8 cellular contexts compared by ENCODE assay signal in the genomic region with DNA sequence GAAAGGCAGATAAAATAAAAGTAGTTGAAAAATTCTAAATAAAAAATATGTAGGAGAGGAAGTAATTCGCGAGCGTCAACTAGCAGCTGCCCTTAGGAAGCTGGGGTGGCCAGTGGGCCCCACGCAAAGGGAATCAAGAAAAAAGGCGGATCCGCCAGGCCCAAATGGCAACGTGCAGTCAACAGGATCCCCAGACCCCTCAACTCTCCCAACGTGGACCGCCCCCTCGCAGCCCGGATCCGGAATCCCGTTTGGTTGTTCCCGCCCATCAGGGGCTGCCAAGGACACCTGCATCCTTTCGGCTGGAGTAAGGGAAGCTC. TPM values are rescaled to one million over a fixed set of nuclear protein-coding genes. Genes with fewer than 3 reads are reported as not detected.
DNase-seq lines count a peak whose midpoint lies in the region; ATAC-seq and TF ChIP-seq lines count a peak whose summit lies in the region.

No MANE protein-coding gene starts in this region.

- no peak for TF ChIP-seq CTCF in BJ (IDR thresholded peaks at IDR 0.05; ENCODE audit: insufficient read depth, low read depth, low read length)
- no peak for TF ChIP-seq CTCF in choroid plexus epithelial cell (conservative IDR thresholded peaks at IDR 0.05; ENCODE audit: low read depth, low read length)
- no peak for TF ChIP-seq CTCF in mesothelial cell of epicardium (IDR thresholded peaks at IDR 0.05; ENCODE audit: unreplicated experiment)

- ATAC-seq in GM19455 (IDR thresholded peaks at IDR 0.05; ENCODE audit: unreplicated experiment): peak; percentile 30

- no peaks in the 10 kb centered on the region; the same call in 1 of the 2 replicates for H3K36me3 ChIP-seq in BJ (ENCODE audit: control insufficient read depth, insufficient read depth, low read length)

- H3K36me3 Mint-ChIP-seq in mesothelial cell of epicardium: no peaks in the 10 kb centered on the region

- H3K4me3 ChIP-seq in BJ (ENCODE audit: low read depth, low read length): peak overlapping the region; percentile 82
- peak overlapping the region; percentile 77 for H3K4me3 ChIP-seq in choroid plexus epithelial cell (ENCODE audit: low read depth, low read length)

- H3K4me3 Mint-ChIP-seq in mesothelial cell of epicardium: peak overlapping the region; percentile 99

- no peaks in the 10 kb centered on the region for H3K27me3 Mint-ChIP-seq in mesothelial cell of epicardium (ENCODE audit: low read depth)

- TF ChIP-seq EP300 in Ishikawa (IDR thresholded peaks at IDR 0.05; ENCODE audit: borderline replicate concordance): no peak

- H3K27me3 ChIP-seq in BJ (ENCODE audit: control insufficient read depth, insufficient read depth, low read length): no peaks in the 10 kb centered on the region

- H3K4me1 Mint-ChIP-seq in mesothelial cell of epicardium: peaks cover 29% of the 10 kb centered on the region

- H3K9me3 Mint-ChIP-seq in mesothelial cell of epicardium: no peaks in the 10 kb centered on the region

- peak overlapping the region; percentile 100 for H3K27ac Mint-ChIP-seq in mesothelial cell of epicardium

- no peak for TF ChIP-seq RAD21 in Ishikawa (IDR thresholded peaks at IDR 0.05; ENCODE audit: low read depth)

- DNase-seq in BJ (ENCODE audit: low read depth) (peak; percentile 3), choroid plexus epithelial cell (ENCODE audit: low read depth) (no peak), mesothelial cell of epicardium (ENCODE audit: low spot score in 2 of 2, unreplicated experiment in 2 of 2) (no peak), amniotic stem cell (lab: John Stamatoyannopoulos, UW) (no peak), NCI-H2227 treated with DMSO at 0.1 percent for 48 hours (lab: John Stamatoyannopoulos, UW) (no peak)
- no peak for DNase-seq in effector CD4-positive, alpha-beta T cell

- POLR2A ChIA-PET in BJ (lab: Charles Lee): no interaction called here

- CTCF ChIA-PET in BJ (lab: Yijun Ruan, JAX): interaction anchor here (1.2 kb wide), 1 partner anchor 53 kb away, joined by 4 read pairs; no protein-coding TSS in a partner anchor

TF ChIP-seq in Ishikawa, 13 proteins besides CTCF, POLR2A, EP300 and RAD21:
- peak; percentile 42; the same call in 1 of the 2 replicates for TF ChIP-seq ZBTB7A (IDR thresholded peaks at IDR 0.05; ENCODE audit: low read depth)
- TF ChIP-seq EGR1 (IDR thresholded peaks at IDR 0.05): no peak

RNA-seq across cellular contexts. Expression of gene DZANK1, which starts 0.3 kb away (rescaled TPM):
- polyA plus RNA-seq in BJ (2011; rRNA removed): 2.0 TPM in 2 replicates
- 1.3 and 1.4 TPM in 2 replicates for polyA minus RNA-seq in BJ (2011; rRNA and poly(A)+ RNA removed)
- total RNA-seq in mesothelial cell of epicardium: 5.3 to 8.2 TPM (median 7.2 TPM) in 3 replicates

RNA-seq across cellular contexts. Expression of gene POLR3F, which starts 0.7 kb away (rescaled TPM):
- 8.8 and 10.9 TPM in 2 replicates for polyA plus RNA-seq in BJ (2011; rRNA removed)
- 2.4 and 7.4 TPM in 2 replicates for polyA minus RNA-seq in BJ (2011; rRNA and poly(A)+ RNA removed)
- 12.2 to 13.5 TPM (median 13.0 TPM) in 3 replicates for total RNA-seq in mesothelial cell of epicardium

RNA-seq across cellular contexts. Expression of gene RBBP9, which starts 30.5 kb away (rescaled TPM):
- polyA plus RNA-seq in BJ (2011; rRNA removed): 8.5 and 14.9 TPM in 2 replicates
- polyA minus RNA-seq in BJ (2011; rRNA and poly(A)+ RNA removed): 13.3 and 19.5 TPM in 2 replicates
- 19.2 to 22.0 TPM (median 20.6 TPM) in 3 replicates for total RNA-seq in mesothelial cell of epicardium

RNA-seq across cellular contexts. Expression of gene SEC23B, which starts 41.2 kb away (rescaled TPM):
- 49.2 and 56.5 TPM in 2 replicates for polyA plus RNA-seq in BJ (2011; rRNA removed)
- polyA minus RNA-seq in BJ (2011; rRNA and poly(A)+ RNA removed): 29.3 and 38.2 TPM in 2 replicates
- total RNA-seq in mesothelial cell of epicardium: 33.1 to 38.0 TPM (median 35.2 TPM) in 3 replicates
